In genomic region chr5:160398806-160399205, GRCh38 we compare ENCODE assay signal across 1 cellular context.
TF ChIP-seq lines count a peak whose summit lies in the region.

No MANE protein-coding gene starts in this region.

TF ChIP-seq in WTC11, 78 proteins besides CTCF, POLR2A, EP300 and RAD21 (continued from another document):
- TF ChIP-seq, protein P1, sequence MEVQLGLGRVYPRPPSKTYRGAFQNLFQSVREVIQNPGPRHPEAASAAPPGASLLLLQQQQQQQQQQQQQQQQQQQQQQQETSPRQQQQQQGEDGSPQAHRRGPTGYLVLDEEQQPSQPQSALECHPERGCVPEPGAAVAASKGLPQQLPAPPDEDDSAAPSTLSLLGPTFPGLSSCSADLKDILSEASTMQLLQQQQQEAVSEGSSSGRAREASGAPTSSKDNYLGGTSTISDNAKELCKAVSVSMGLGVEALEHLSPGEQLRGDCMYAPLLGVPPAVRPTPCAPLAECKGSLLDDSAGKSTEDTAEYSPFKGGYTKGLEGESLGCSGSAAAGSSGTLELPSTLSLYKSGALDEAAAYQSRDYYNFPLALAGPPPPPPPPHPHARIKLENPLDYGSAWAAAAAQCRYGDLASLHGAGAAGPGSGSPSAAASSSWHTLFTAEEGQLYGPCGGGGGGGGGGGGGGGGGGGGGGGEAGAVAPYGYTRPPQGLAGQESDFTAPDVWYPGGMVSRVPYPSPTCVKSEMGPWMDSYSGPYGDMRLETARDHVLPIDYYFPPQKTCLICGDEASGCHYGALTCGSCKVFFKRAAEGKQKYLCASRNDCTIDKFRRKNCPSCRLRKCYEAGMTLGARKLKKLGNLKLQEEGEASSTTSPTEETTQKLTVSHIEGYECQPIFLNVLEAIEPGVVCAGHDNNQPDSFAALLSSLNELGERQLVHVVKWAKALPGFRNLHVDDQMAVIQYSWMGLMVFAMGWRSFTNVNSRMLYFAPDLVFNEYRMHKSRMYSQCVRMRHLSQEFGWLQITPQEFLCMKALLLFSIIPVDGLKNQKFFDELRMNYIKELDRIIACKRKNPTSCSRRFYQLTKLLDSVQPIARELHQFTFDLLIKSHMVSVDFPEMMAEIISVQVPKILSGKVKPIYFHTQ (CRISPR knock-in tag; IDR thresholded peaks at IDR 0.05) = no peak
- no peak for TF ChIP-seq ATF1 (CRISPR knock-in tag; IDR thresholded peaks at IDR 0.05)
- TF ChIP-seq OVOL2 (CRISPR knock-in tag; IDR thresholded peaks at IDR 0.05; ENCODE audit: borderline replicate concordance) = no peak
- no peak for TF ChIP-seq RELA (CRISPR knock-in tag; IDR thresholded peaks at IDR 0.05; ENCODE audit: borderline replicate concordance)
- no peak for TF ChIP-seq TEAD1 (CRISPR knock-in tag; IDR thresholded peaks at IDR 0.05)
- TF ChIP-seq, protein P2, sequence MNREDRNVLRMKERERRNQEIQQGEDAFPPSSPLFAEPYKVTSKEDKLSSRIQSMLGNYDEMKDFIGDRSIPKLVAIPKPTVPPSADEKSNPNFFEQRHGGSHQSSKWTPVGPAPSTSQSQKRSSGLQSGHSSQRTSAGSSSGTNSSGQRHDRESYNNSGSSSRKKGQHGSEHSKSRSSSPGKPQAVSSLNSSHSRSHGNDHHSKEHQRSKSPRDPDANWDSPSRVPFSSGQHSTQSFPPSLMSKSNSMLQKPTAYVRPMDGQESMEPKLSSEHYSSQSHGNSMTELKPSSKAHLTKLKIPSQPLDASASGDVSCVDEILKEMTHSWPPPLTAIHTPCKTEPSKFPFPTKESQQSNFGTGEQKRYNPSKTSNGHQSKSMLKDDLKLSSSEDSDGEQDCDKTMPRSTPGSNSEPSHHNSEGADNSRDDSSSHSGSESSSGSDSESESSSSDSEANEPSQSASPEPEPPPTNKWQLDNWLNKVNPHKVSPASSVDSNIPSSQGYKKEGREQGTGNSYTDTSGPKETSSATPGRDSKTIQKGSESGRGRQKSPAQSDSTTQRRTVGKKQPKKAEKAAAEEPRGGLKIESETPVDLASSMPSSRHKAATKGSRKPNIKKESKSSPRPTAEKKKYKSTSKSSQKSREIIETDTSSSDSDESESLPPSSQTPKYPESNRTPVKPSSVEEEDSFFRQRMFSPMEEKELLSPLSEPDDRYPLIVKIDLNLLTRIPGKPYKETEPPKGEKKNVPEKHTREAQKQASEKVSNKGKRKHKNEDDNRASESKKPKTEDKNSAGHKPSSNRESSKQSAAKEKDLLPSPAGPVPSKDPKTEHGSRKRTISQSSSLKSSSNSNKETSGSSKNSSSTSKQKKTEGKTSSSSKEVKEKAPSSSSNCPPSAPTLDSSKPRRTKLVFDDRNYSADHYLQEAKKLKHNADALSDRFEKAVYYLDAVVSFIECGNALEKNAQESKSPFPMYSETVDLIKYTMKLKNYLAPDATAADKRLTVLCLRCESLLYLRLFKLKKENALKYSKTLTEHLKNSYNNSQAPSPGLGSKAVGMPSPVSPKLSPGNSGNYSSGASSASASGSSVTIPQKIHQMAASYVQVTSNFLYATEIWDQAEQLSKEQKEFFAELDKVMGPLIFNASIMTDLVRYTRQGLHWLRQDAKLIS (CRISPR knock-in tag; IDR thresholded peaks at IDR 0.05; ENCODE audit: borderline replicate concordance) = no peak
- no peak for TF ChIP-seq ZNF532 (CRISPR knock-in tag; IDR thresholded peaks at IDR 0.05; ENCODE audit: borderline replicate concordance)
- no peak for TF ChIP-seq ZNF219 (CRISPR knock-in tag; IDR thresholded peaks at IDR 0.05; ENCODE audit: borderline replicate concordance)
- TF ChIP-seq MYBL2 (CRISPR knock-in tag; IDR thresholded peaks at IDR 0.05) = no peak
- TF ChIP-seq ZNF121 (CRISPR knock-in tag; IDR thresholded peaks at IDR 0.05) = no peak
- no peak for TF ChIP-seq CREB1 (CRISPR knock-in tag; IDR thresholded peaks at IDR 0.05)
